Comparison of ENCODE assay signal across 23 cellular contexts in genomic region chr18:13294309-13294708, GRCh38.
"Had no signal": no experiment of that assay in that cellular context is flagged by ENCODE, and none has a peak within 500 bp of the region (broad histone marks: within the 10 kb centered on the region; RNA-seq: fewer than 3 reads in every experiment).

No MANE protein-coding gene starts in this region.

- H3K9me3 Mint-ChIP-seq: activated CD4-positive, alpha-beta memory T cell treated with anti-CD3 and anti-CD28 coated beads for 36 hours; activated CD4-positive, alpha-beta T cell treated with anti-CD3 and anti-CD28 coated beads, Interleukin-2, amount 10 ng/mL, durations not matched to agents 7 days and 5 days; activated naive CD4-positive, alpha-beta T cell treated with anti-CD3 and anti-CD28 coated beads for 36 hours; activated T-helper 17 cell treated with anti-CD3 and anti-CD28 coated beads, Interleukin-2, amount 50 U/mL, for 72 hours; T-cell had no signal

- DNase-seq: activated CD4-positive, alpha-beta memory T cell treated with anti-CD3 and anti-CD28 coated beads for 36 hours; activated CD4-positive, alpha-beta T cell treated with anti-CD3 and anti-CD28 coated beads, Interleukin-2, amount 10 ng/mL, durations not matched to agents 7 days and 5 days; activated CD4-positive, CD25-positive, alpha-beta regulatory T cell; activated CD8-positive, alpha-beta memory T cell treated with anti-CD3 and anti-CD28 coated beads, Interleukin-2, amount 50 U/mL, for 4 hours; activated gamma-delta T cell; activated naive CD4-positive, alpha-beta T cell treated with anti-CD3 and anti-CD28 coated beads for 36 hours; activated T-cell treated with anti-CD3 and anti-CD28 coated beads, Interleukin-2, amount 50 U/mL, for 1 hour; aorta; caudate nucleus; Karpas-422; MM.1S; NCI-H1105; NCI-H1436; NCI-H1694 treated with DMSO at 0.1 percent for 48 hours; NCI-H2029 treated with DMSO at 0.1 percent for 48 hours; NCI-H345; NCI-H510A; NCI-H526 treated with DMSO at 0.1 percent for 48 hours; NCI-H82; SIG-M5; T-cell; T-helper 2 cell had no signal

- H3K27ac Mint-ChIP-seq: activated CD4-positive, alpha-beta memory T cell treated with anti-CD3 and anti-CD28 coated beads for 36 hours; activated CD4-positive, alpha-beta T cell treated with anti-CD3 and anti-CD28 coated beads, Interleukin-2, amount 10 ng/mL, durations not matched to agents 7 days and 5 days; activated naive CD4-positive, alpha-beta T cell treated with anti-CD3 and anti-CD28 coated beads for 36 hours; activated T-helper 17 cell treated with anti-CD3 and anti-CD28 coated beads, Interleukin-2, amount 50 U/mL, for 72 hours had no signal

- H3K27me3 Mint-ChIP-seq: activated CD4-positive, alpha-beta T cell treated with anti-CD3 and anti-CD28 coated beads, Interleukin-2, amount 10 ng/mL, durations not matched to agents 7 days and 5 days; activated T-helper 17 cell treated with anti-CD3 and anti-CD28 coated beads, Interleukin-2, amount 50 U/mL, for 72 hours; T-cell had no signal

- H3K4me3 Mint-ChIP-seq: activated CD4-positive, alpha-beta memory T cell treated with anti-CD3 and anti-CD28 coated beads for 36 hours; activated CD4-positive, alpha-beta T cell treated with anti-CD3 and anti-CD28 coated beads, Interleukin-2, amount 10 ng/mL, durations not matched to agents 7 days and 5 days; activated naive CD4-positive, alpha-beta T cell treated with anti-CD3 and anti-CD28 coated beads for 36 hours; activated T-helper 17 cell treated with anti-CD3 and anti-CD28 coated beads, Interleukin-2, amount 50 U/mL, for 72 hours; T-cell had no signal

- H3K36me3 Mint-ChIP-seq: activated CD4-positive, alpha-beta memory T cell treated with anti-CD3 and anti-CD28 coated beads for 36 hours; T-cell had no signal

- ATAC-seq: activated T-helper 17 cell treated with anti-CD3 and anti-CD28 coated beads, Interleukin-2, amount 50 U/mL, for 72 hours had no signal
